ENCODE assay signal across 27 cellular contexts in the genomic region with DNA sequence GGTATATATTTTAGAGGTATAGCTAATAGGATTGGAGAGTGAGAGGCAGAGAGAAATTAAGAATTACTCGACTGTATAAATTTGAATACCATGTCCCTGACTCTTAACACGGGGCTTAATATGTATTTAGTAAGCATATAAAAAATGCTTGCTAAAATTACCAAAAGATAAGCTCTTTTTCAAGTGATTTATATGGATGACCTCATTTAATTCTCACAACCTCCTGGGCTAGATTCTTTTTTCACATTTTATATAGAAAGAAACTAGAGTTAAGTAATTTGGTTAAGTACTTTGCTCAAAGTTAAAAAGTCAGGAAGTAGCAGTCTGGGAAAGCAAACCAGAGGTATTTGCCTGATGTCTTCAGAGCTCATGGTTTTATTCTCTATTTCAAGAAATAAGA.
"Had no signal": no experiment of that assay in that cellular context is flagged by ENCODE, and none has a peak within 500 bp of the region (broad histone marks: within the 10 kb centered on the region; RNA-seq: fewer than 3 reads in every experiment).

No MANE protein-coding gene starts in this region.

- H3K4me1 ChIP-seq: suprapubic skin, testis, thyroid gland, tibial artery, tibial nerve, transverse colon, upper lobe of left lung, upper lobe of right lung, uterus, vagina had no signal

- DNase-seq: stimulated activated CD4-positive, alpha-beta T cell treated with anti-CD3 and anti-CD28 coated beads, Interleukin-2, amount 100 ng/mL, for 48 hours; stimulated activated CD4-positive, alpha-beta T cell treated with anti-CD3 and anti-CD28 coated beads, Interleukin-4, amount 100 ng/mL, for 1 hour; stimulated activated CD4-positive, alpha-beta T cell treated with anti-CD3 and anti-CD28 coated beads, Interleukin-4, amount 100 ng/mL, for 24 hours; stimulated activated CD4-positive, alpha-beta T cell treated with anti-CD3 and anti-CD28 coated beads, Interleukin-4, amount 100 ng/mL, for 4 hours; stimulated activated CD8-positive, alpha-beta memory T cell treated with anti-CD3 and anti-CD28 coated beads, Interleukin-4, amount 100 ng/mL, for 48 hours; stimulated activated naive B cell treated with anti-CD40 and anti-IgM and Interleukin-4, amounts not matched to agents 10 μg/mL and 1 μg/mL and 100 μg/mL, for 72 hours; stimulated activated naive CD4-positive, alpha-beta T cell; stimulated activated naive CD4-positive, alpha-beta T cell treated with Interleukin-2 at 50 U/mL for 16 hours; stimulated activated naive CD8-positive, alpha-beta T cell treated with anti-CD3 and anti-CD28 coated beads, Interleukin-15, amount 100 ng/mL, for 72 hours; stimulated activated naive CD8-positive, alpha-beta T cell treated with anti-CD3 and anti-CD28 coated beads, Interleukin-15, Interleukin-2, amounts not matched to agents 100 U/mL and 50 U/mL, for 24 hours; stomach; substantia nigra; testis; thyroid gland; tibial artery; transverse colon; trophoblast cell; upper lobe of left lung; upper lobe of right lung; uterus had no signal

- H3K4me3 ChIP-seq: stomach, suprapubic skin, testis, thoracic aorta, thyroid gland, tibial artery, tibial nerve, transverse colon, upper lobe of left lung, upper lobe of right lung, uterus, vagina had no signal

- H3K27me3 ChIP-seq: stomach, testis, thyroid gland, tibial artery, tibial nerve, upper lobe of left lung, upper lobe of right lung, uterus, vagina had no signal

- H3K27ac ChIP-seq: suprapubic skin, testis, thoracic aorta, thyroid gland, tibial artery, tibial nerve, transverse colon, upper lobe of left lung, upper lobe of right lung, uterus, vagina had no signal

- ATAC-seq: stimulated activated effector memory CD8-positive, alpha-beta T cell treated with anti-CD3 and anti-CD28 coated beads, Interleukin-12 subunit alpha, Interleukin-12 subunit beta, amount 100 ng/mL, for 72 hours; stimulated activated memory B cell treated with anti-CD40 and anti-IgM and Interleukin-4, amounts not matched to agents 10 μg/mL and 1 μg/mL and 100 μg/mL, for 72 hours; stimulated activated naive B cell treated with anti-CD40 and anti-IgM and Interleukin-4, amounts not matched to agents 10 μg/mL and 1 μg/mL and 100 μg/mL, for 72 hours; stimulated activated naive CD8-positive, alpha-beta T cell treated with anti-CD3 and anti-CD28 coated beads, Interleukin-15, amount 100 ng/mL, for 72 hours; stimulated activated naive CD8-positive, alpha-beta T cell treated with anti-CD3 and anti-CD28 coated beads, Interleukin-15, Interleukin-2, amounts not matched to agents 100 U/mL and 50 U/mL, for 24 hours; upper lobe of right lung had no signal

- H3K36me3 ChIP-seq: stomach, suprapubic skin, thoracic aorta, thyroid gland, tibial artery, tibial nerve, transverse colon, upper lobe of left lung, upper lobe of right lung, uterus, vagina had no signal

- H3K9me3 ChIP-seq: stomach, suprapubic skin, testis, thoracic aorta, thyroid gland, tibial artery, tibial nerve, transverse colon, upper lobe of left lung, upper lobe of right lung, uterus, vagina had no signal

- FAIRE-seq: urothelium cell line had no signal
